In the genomic region with DNA sequence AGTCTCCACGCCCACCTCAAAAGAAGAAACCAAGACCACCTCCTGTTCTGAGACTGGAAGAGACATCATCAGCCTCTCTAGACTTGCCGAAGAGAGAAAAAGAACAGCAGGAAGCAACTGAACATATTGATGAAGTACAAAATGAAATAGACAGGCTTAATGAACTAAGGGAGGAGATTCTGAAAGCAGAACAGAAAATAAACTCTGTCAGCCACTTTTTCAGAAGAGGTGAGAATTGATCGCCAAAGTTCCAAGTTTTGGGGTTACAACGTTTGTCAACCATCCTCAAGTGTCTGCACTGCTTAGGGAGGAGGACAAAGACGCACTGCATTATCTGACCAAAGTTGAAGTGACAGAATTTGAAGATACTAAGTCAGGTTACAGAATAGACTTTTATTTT, we compare ENCODE assay signal across 36 cellular contexts.
"Had no signal": no experiment of that assay in that cellular context is flagged by ENCODE, and none has a peak within 500 bp of the region (broad histone marks: within the 10 kb centered on the region; RNA-seq: fewer than 3 reads in every experiment).

No MANE protein-coding gene starts in this region.

- H3K4me3 ChIP-seq: adrenal gland, body of pancreas, esophagus squamous epithelium, gastroesophageal sphincter, heart right ventricle, hepatocyte had no signal

- H3K27me3 Mint-ChIP-seq: activated B cell treated with CpG ODN at 0.5 μM for 24 hours; activated CD8-positive, alpha-beta memory T cell treated with anti-CD3 and anti-CD28 coated beads, Interleukin-2, amount 10 ng/mL, durations not matched to agents 7 days and 5 days; activated CD8-positive, alpha-beta T cell treated with anti-CD3 and anti-CD28 coated beads for 36 hours; activated naive CD4-positive, alpha-beta T cell treated with anti-CD3 and anti-CD28 coated beads, Interleukin-2, amount 50 U/mL, for 24 hours; activated naive CD8-positive, alpha-beta T cell treated with anti-CD3 and anti-CD28 coated beads for 36 hours; activated naive CD8-positive, alpha-beta T cell treated with anti-CD3 and anti-CD28 coated beads, Interleukin-2, amount 50 U/mL, for 24 hours; T-helper 17 cell had no signal

- DNase-seq: activated B cell treated with CpG ODN at 0.5 μM for 24 hours; activated CD4-positive, alpha-beta T cell treated with anti-CD3 and anti-CD28 coated beads for 48 hours; activated CD4-positive, alpha-beta T cell treated with anti-CD3 and anti-CD28 coated beads, Interleukin-2, amount 50 U/mL, for 1 hour; activated CD4-positive, alpha-beta T cell treated with anti-CD3 and anti-CD28 coated beads, Interleukin-2, amount 50 U/mL, for 48 hours; activated CD8-positive, alpha-beta memory T cell treated with anti-CD3 and anti-CD28 coated beads, Interleukin-2, amount 10 ng/mL, durations not matched to agents 7 days and 5 days; activated CD8-positive, alpha-beta memory T cell treated with anti-CD3 and anti-CD28 coated beads, Interleukin-2, amount 50 U/mL, for 4 hours; activated CD8-positive, alpha-beta T cell treated with anti-CD3 and anti-CD28 coated beads for 36 hours; activated effector memory CD4-positive, alpha-beta T cell treated with anti-CD3 and anti-CD28 coated beads, Interleukin-2, amount 50 U/mL, for 16 hours; activated naive CD4-positive, alpha-beta T cell treated with anti-CD3 and anti-CD28 coated beads for 36 hours; activated naive CD8-positive, alpha-beta T cell treated with anti-CD3 and anti-CD28 coated beads for 36 hours; activated naive CD8-positive, alpha-beta T cell treated with anti-CD3 and anti-CD28 coated beads, Interleukin-2, amount 50 U/mL, for 24 hours; activated T-cell treated with anti-CD3 and anti-CD28 coated beads for 4 hours; activated T-cell treated with anti-CD3 and anti-CD28 coated beads, Interleukin-2, amount 50 U/mL, for 4 hours; adrenal gland; amygdala; aorta; body of pancreas; caudate nucleus; cortex of kidney; effector CD8-positive, alpha-beta T cell; esophagus squamous epithelium; foreskin melanocyte; heart right ventricle; T-helper 17 cell; T1000; WERI-Rb-1 had no signal

- H3K4me2 ChIP-seq: hepatocyte had no signal

- H3K9me3 Mint-ChIP-seq: activated B cell treated with CpG ODN at 0.5 μM for 24 hours; activated CD8-positive, alpha-beta T cell treated with anti-CD3 and anti-CD28 coated beads for 36 hours; activated naive CD4-positive, alpha-beta T cell treated with anti-CD3 and anti-CD28 coated beads for 36 hours; activated naive CD4-positive, alpha-beta T cell treated with anti-CD3 and anti-CD28 coated beads, Interleukin-2, amount 50 U/mL, for 24 hours; activated naive CD8-positive, alpha-beta T cell treated with anti-CD3 and anti-CD28 coated beads for 36 hours; activated naive CD8-positive, alpha-beta T cell treated with anti-CD3 and anti-CD28 coated beads, Interleukin-2, amount 50 U/mL, for 24 hours; activated T-cell treated with anti-CD3 and anti-CD28 coated beads, Interleukin-2, amount 50 U/mL, for 4 hours; activated T-helper 2 cell treated with anti-CD3 and anti-CD28 coated beads, Interferon-gamma antibody, Interleukin-2, Interleukin-4, amounts not matched to agents 10 μg/mL and 5 μg/mL and 100 μg/mL, durations not matched to agents 14 hours and 24 hours and 36 hours; T-helper 2 cell treated with Interferon-gamma antibody and Interleukin-4, amounts not matched to agents 5 μg/mL and 100 μg/mL, for 36 hours had no signal

- H3K9me3 ChIP-seq: adrenal gland, body of pancreas, esophagus squamous epithelium, gastroesophageal sphincter, heart right ventricle had no signal

- H3K27me3 ChIP-seq: adrenal gland, body of pancreas, esophagus squamous epithelium, gastroesophageal sphincter, heart right ventricle, hepatocyte had no signal

- H3K4me3 Mint-ChIP-seq: activated B cell treated with CpG ODN at 0.5 μM for 24 hours; activated CD8-positive, alpha-beta memory T cell treated with anti-CD3 and anti-CD28 coated beads, Interleukin-2, amount 10 ng/mL, durations not matched to agents 7 days and 5 days; activated CD8-positive, alpha-beta T cell treated with anti-CD3 and anti-CD28 coated beads for 36 hours; activated naive CD4-positive, alpha-beta T cell treated with anti-CD3 and anti-CD28 coated beads for 36 hours; activated naive CD4-positive, alpha-beta T cell treated with anti-CD3 and anti-CD28 coated beads, Interleukin-2, amount 50 U/mL, for 24 hours; activated naive CD8-positive, alpha-beta T cell treated with anti-CD3 and anti-CD28 coated beads for 36 hours; activated naive CD8-positive, alpha-beta T cell treated with anti-CD3 and anti-CD28 coated beads, Interleukin-2, amount 50 U/mL, for 24 hours; activated T-cell treated with anti-CD3 and anti-CD28 coated beads, Interleukin-2, amount 50 U/mL, for 4 hours; T-helper 17 cell; T-helper 2 cell treated with Interferon-gamma antibody and Interleukin-4, amounts not matched to agents 5 μg/mL and 100 μg/mL, for 36 hours had no signal

- H3K27ac Mint-ChIP-seq: activated B cell treated with CpG ODN at 0.5 μM for 24 hours; activated CD8-positive, alpha-beta memory T cell treated with anti-CD3 and anti-CD28 coated beads, Interleukin-2, amount 10 ng/mL, durations not matched to agents 7 days and 5 days; activated CD8-positive, alpha-beta T cell treated with anti-CD3 and anti-CD28 coated beads for 36 hours; activated naive CD4-positive, alpha-beta T cell treated with anti-CD3 and anti-CD28 coated beads for 36 hours; activated naive CD4-positive, alpha-beta T cell treated with anti-CD3 and anti-CD28 coated beads, Interleukin-2, amount 50 U/mL, for 24 hours; activated naive CD8-positive, alpha-beta T cell treated with anti-CD3 and anti-CD28 coated beads for 36 hours; activated naive CD8-positive, alpha-beta T cell treated with anti-CD3 and anti-CD28 coated beads, Interleukin-2, amount 50 U/mL, for 24 hours; activated T-helper 2 cell treated with anti-CD3 and anti-CD28 coated beads, Interferon-gamma antibody, Interleukin-2, Interleukin-4, amounts not matched to agents 10 μg/mL and 5 μg/mL and 100 μg/mL, durations not matched to agents 14 hours and 24 hours and 36 hours; T-helper 17 cell; T-helper 2 cell treated with Interferon-gamma antibody and Interleukin-4, amounts not matched to agents 5 μg/mL and 100 μg/mL, for 36 hours had no signal

- H2AFZ ChIP-seq: hepatocyte had no signal

- H3K36me3 ChIP-seq: adrenal gland, esophagus squamous epithelium, gastroesophageal sphincter, heart right ventricle, WERI-Rb-1 had no signal

- FAIRE-seq: colon, endometrium, endothelial cell of umbilical vein had no signal

- ATAC-seq: activated CD4-positive, CD25-positive, alpha-beta regulatory T cell treated with anti-CD3 and anti-CD28 coated beads, Interleukin-2, amount 50 U/mL, for 24 hours; activated CD8-positive, alpha-beta memory T cell treated with anti-CD3 and anti-CD28 coated beads, Interleukin-2, amount 10 ng/mL, durations not matched to agents 7 days and 5 days; activated CD8-positive, alpha-beta T cell treated with anti-CD3 and anti-CD28 coated beads for 36 hours; activated naive CD8-positive, alpha-beta T cell treated with anti-CD3 and anti-CD28 coated beads, Interleukin-2, amount 50 U/mL, for 24 hours; activated T-cell treated with anti-CD3 and anti-CD28 coated beads, Interleukin-2, amount 50 U/mL, for 4 hours; body of pancreas; gastroesophageal sphincter; heart right ventricle; T-helper 17 cell had no signal

- H3K4me1 ChIP-seq: body of pancreas had no signal

- H3K27ac ChIP-seq: adrenal gland, body of pancreas, epithelial cell of prostate, esophagus squamous epithelium, gastroesophageal sphincter, heart right ventricle, hepatocyte, WERI-Rb-1 had no signal
